Comparison of ENCODE assay signal across 1 cellular context in the genomic region with DNA sequence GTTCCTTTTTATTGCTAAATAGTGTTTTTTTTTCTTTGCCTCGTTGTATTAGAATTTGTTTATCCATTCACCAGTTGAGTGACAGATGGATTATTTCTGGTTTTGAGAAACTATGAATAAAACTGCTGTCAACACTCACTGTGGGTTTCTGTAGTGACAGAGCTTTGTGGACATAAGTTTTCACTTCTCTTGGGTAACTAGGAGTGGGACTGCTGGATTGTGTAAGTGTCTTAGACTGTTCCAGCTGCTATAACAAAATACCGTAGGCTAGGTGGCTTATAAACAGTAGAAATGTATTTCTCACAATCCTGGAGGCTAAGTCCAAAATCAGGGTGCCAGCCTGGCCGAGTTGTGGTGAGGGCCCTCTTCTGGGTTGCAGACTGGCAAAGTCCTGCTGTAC.
TF ChIP-seq lines count a peak whose summit lies in the region.

No MANE protein-coding gene starts in this region.

TF ChIP-seq in GM23338, 12 proteins besides CTCF, POLR2A, EP300 and RAD21:
- TF ChIP-seq STAT1 (IDR thresholded peaks at IDR 0.05; ENCODE audit: unreplicated experiment) (no peak), POLR2AphosphoS5 (IDR thresholded peaks at IDR 0.05; ENCODE audit: low read depth) (no peak), JUNB (IDR thresholded peaks at IDR 0.05; ENCODE audit: unreplicated experiment) (no peak), NANOG (IDR thresholded peaks at IDR 0.05; ENCODE audit: borderline replicate concordance) (no peak), ZNF331 (CRISPR knock-in tag; IDR thresholded peaks at IDR 0.05; ENCODE audit: low read depth) (no peak), CREB1 (CRISPR knock-in tag; IDR thresholded peaks at IDR 0.05; ENCODE audit: low read depth) (no peak), EZH2phosphoT487 (IDR thresholded peaks at IDR 0.05; ENCODE audit: unreplicated experiment) (no peak), ZNF114 (CRISPR knock-in tag; IDR thresholded peaks at IDR 0.05) (no peak), EZH2 (IDR thresholded peaks at IDR 0.05; ENCODE audit: low read depth, unreplicated experiment) (no peak)
- TF ChIP-seq, protein P1, sequence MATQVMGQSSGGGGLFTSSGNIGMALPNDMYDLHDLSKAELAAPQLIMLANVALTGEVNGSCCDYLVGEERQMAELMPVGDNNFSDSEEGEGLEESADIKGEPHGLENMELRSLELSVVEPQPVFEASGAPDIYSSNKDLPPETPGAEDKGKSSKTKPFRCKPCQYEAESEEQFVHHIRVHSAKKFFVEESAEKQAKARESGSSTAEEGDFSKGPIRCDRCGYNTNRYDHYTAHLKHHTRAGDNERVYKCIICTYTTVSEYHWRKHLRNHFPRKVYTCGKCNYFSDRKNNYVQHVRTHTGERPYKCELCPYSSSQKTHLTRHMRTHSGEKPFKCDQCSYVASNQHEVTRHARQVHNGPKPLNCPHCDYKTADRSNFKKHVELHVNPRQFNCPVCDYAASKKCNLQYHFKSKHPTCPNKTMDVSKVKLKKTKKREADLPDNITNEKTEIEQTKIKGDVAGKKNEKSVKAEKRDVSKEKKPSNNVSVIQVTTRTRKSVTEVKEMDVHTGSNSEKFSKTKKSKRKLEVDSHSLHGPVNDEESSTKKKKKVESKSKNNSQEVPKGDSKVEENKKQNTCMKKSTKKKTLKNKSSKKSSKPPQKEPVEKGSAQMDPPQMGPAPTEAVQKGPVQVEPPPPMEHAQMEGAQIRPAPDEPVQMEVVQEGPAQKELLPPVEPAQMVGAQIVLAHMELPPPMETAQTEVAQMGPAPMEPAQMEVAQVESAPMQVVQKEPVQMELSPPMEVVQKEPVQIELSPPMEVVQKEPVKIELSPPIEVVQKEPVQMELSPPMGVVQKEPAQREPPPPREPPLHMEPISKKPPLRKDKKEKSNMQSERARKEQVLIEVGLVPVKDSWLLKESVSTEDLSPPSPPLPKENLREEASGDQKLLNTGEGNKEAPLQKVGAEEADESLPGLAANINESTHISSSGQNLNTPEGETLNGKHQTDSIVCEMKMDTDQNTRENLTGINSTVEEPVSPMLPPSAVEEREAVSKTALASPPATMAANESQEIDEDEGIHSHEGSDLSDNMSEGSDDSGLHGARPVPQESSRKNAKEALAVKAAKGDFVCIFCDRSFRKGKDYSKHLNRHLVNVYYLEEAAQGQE (IDR thresholded peaks at IDR 0.05; ENCODE audit: unreplicated experiment), result no peak
- TF ChIP-seq, protein P2, sequence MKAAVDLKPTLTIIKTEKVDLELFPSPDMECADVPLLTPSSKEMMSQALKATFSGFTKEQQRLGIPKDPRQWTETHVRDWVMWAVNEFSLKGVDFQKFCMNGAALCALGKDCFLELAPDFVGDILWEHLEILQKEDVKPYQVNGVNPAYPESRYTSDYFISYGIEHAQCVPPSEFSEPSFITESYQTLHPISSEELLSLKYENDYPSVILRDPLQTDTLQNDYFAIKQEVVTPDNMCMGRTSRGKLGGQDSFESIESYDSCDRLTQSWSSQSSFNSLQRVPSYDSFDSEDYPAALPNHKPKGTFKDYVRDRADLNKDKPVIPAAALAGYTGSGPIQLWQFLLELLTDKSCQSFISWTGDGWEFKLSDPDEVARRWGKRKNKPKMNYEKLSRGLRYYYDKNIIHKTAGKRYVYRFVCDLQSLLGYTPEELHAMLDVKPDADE (IDR thresholded peaks at IDR 0.05), result no peak
- TF ChIP-seq, protein P3, sequence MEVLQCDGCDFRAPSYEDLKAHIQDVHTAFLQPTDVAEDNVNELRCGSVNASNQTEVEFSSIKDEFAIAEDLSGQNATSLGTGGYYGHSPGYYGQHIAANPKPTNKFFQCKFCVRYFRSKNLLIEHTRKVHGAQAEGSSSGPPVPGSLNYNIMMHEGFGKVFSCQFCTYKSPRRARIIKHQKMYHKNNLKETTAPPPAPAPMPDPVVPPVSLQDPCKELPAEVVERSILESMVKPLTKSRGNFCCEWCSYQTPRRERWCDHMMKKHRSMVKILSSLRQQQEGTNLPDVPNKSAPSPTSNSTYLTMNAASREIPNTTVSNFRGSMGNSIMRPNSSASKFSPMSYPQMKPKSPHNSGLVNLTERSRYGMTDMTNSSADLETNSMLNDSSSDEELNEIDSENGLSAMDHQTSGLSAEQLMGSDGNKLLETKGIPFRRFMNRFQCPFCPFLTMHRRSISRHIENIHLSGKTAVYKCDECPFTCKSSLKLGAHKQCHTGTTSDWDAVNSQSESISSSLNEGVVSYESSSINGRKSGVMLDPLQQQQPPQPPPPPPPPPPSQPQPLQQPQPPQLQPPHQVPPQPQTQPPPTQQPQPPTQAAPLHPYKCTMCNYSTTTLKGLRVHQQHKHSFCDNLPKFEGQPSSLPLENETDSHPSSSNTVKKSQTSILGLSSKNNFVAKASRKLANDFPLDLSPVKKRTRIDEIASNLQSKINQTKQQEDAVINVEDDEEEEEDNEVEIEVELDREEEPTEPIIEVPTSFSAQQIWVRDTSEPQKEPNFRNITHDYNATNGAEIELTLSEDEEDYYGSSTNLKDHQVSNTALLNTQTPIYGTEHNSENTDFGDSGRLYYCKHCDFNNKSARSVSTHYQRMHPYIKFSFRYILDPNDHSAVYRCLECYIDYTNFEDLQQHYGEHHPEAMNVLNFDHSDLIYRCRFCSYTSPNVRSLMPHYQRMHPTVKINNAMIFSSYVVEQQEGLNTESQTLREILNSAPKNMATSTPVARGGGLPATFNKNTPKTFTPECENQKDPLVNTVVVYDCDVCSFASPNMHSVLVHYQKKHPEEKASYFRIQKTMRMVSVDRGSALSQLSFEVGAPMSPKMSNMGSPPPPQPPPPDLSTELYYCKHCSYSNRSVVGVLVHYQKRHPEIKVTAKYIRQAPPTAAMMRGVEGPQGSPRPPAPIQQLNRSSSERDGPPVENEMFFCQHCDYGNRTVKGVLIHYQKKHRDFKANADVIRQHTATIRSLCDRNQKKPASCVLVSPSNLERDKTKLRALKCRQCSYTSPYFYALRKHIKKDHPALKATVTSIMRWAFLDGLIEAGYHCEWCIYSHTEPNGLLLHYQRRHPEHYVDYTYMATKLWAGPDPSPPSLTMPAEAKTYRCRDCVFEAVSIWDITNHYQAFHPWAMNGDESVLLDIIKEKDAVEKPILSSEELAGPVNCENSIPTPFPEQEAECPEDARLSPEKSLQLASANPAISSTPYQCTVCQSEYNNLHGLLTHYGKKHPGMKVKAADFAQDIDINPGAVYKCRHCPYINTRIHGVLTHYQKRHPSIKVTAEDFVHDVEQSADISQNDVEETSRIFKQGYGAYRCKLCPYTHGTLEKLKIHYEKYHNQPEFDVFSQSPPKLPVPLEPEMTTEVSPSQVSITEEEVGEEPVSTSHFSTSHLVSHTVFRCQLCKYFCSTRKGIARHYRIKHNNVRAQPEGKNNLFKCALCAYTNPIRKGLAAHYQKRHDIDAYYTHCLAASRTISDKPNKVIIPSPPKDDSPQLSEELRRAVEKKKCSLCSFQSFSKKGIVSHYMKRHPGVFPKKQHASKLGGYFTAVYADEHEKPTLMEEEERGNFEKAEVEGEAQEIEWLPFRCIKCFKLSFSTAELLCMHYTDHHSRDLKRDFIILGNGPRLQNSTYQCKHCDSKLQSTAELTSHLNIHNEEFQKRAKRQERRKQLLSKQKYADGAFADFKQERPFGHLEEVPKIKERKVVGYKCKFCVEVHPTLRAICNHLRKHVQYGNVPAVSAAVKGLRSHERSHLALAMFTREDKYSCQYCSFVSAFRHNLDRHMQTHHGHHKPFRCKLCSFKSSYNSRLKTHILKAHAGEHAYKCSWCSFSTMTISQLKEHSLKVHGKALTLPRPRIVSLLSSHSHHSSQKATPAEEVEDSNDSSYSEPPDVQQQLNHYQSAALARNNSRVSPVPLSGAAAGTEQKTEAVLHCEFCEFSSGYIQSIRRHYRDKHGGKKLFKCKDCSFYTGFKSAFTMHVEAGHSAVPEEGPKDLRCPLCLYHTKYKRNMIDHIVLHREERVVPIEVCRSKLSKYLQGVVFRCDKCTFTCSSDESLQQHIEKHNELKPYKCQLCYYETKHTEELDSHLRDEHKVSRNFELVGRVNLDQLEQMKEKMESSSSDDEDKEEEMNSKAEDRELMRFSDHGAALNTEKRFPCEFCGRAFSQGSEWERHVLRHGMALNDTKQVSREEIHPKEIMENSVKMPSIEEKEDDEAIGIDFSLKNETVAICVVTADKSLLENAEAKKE (CRISPR knock-in tag; IDR thresholded peaks at IDR 0.05), result no peak
